Comparison of ENCODE assay signal across 4 cellular contexts in the genomic region with DNA sequence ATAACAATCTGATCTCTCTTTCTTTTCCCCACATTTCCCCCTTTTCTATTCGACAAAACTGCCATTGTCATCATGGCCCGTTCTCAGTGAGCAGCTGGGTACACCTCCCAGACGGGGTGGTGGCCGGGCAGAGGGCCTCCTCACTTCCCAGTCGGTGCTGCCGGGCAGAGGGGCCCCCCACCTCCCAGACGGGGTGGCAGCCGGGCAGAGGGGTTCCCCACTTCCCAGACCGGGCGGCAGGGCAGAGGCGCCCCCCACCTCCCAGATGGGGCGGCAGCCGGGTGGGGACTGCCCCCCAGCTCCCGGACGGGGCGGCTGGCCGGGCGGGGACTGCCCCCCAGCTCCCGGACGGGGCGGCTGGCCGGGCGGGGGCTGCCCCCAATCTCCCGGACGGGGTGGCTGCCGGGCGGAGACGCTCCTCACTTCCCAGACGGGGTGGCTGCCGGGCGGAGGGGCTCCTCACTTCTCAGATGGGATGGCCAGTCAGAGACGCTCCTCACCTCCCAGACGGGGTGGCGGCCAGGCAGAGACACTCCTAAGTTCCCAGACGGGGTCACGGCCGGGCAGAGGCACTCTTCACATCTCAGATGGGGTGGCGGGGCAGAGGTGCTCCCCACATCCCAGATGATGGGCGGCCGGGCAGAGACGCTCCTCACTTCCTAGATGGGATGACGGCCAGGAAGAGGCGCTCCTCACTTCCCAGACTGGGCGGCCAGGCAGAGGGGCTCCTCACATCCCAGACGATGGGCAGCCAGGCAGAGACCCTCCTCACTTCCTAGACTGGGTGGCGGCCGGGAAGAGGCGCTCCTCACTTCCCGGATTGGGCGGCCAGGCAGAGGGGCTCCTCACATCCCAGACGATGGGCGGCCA. TPM values are rescaled to one million over a fixed set of nuclear protein-coding genes. Genes with fewer than 3 reads are reported as not detected.
"Had no signal": no experiment of that assay in that cellular context is flagged by ENCODE, and none has a peak within 500 bp of the region (broad histone marks: within the 10 kb centered on the region; RNA-seq: fewer than 3 reads in every experiment).

No MANE protein-coding gene starts in this region.

RNA-seq across cellular contexts. Expression of gene GNA14, which starts 54.6 kb away (rescaled TPM):
- total RNA-seq: mononuclear cell had no signal
- polyA plus RNA-seq: immature natural killer cell, keratinocyte, mammary epithelial cell had no signal
